9 cellular contexts compared by ENCODE assay signal in the genomic region with DNA sequence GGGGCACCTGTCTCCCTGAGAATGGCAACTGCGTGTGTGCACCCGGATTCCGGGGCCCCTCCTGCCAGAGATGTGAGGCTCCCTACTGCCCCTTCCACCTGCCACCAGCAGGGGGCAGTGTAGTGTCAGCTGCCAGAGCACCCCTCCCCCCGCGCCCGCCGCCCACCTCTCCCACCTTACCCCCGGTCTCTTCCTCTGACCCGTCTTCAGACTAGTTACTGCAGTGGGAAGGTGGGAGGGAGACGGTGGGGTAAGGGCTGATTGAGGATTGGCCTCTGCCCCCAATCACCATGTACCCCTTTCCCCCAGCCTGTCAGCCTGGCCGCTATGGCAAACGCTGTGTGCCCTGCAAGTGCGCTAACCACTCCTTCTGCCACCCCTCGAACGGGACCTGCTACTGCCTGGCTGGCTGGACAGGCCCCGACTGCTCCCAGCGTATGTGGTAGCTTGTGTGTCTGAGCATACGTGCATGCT. TPM values are rescaled to one million over a fixed set of nuclear protein-coding genes. Genes with fewer than 3 reads are reported as not detected.
A peak's percentile ranks its signal among the peaks of the same experiment; 100 is the strongest.
DNase-seq lines count a peak whose midpoint lies in the region; ATAC-seq and TF ChIP-seq lines count a peak whose summit lies in the region.
"Had no signal": no experiment of that assay in that cellular context is flagged by ENCODE, and none has a peak within 500 bp of the region (broad histone marks: within the 10 kb centered on the region; RNA-seq: fewer than 3 reads in every experiment).

No MANE protein-coding gene starts in this region.

- intact Hi-C loops in thyroid gland (cut with DNase I), result no loop called here

- peaks cover 47% of the 10 kb centered on the region for H3K36me3 ChIP-seq in brain microvascular endothelial cell (replicated peaks)
- H3K36me3 ChIP-seq in lung (ENCODE audit: control insufficient read depth in 2 of 2, insufficient read depth in 2 of 2, low read length in 2 of 2), result peaks cover 0 to 32% of the 10 kb centered on the region in 2 donors
- peaks cover 9 to 14% of the 10 kb centered on the region in 2 donors for H3K36me3 ChIP-seq in thyroid gland

- no peaks in the 10 kb centered on the region for H3K27me3 ChIP-seq in brain microvascular endothelial cell (replicated peaks)
- H3K27me3 ChIP-seq in lung (ENCODE audit: control insufficient read depth, insufficient read depth), result no peaks in the 10 kb centered on the region
- no peaks in the 10 kb centered on the region for H3K27me3 ChIP-seq in thyroid gland

- ATAC-seq in lung (ENCODE audit: insufficient read depth, low FRiP score) (no peak), HG02938 (IDR thresholded peaks at IDR 0.05; ENCODE audit: unreplicated experiment) (no peak)
- ATAC-seq in stimulated activated memory B cell treated with anti-CD40 and anti-IgM and Interleukin-4, amounts not matched to agents 10 μg/mL and 1 μg/mL and 100 μg/mL, for 72 hours, result no peak

- peaks cover 0 to under 1% of the 10 kb centered on the region in 2 donors for H3K9me3 ChIP-seq in lung (ENCODE audit: control insufficient read depth in 2 of 2, insufficient read depth in 1 of 2, low read length in 1 of 2)
- H3K9me3 ChIP-seq in thyroid gland, result no peaks in the 10 kb centered on the region

- H3K4me1 Mint-ChIP-seq in T-helper 2 cell treated with Interferon-gamma antibody and Interleukin-4, amounts not matched to agents 5 μg/mL and 100 μg/mL, for 36 hours (ENCODE audit: low read depth), result peaks cover 3% of the 10 kb centered on the region
- peaks cover 12% of the 10 kb centered on the region for H3K4me1 Mint-ChIP-seq in stimulated activated memory B cell treated with anti-CD40 and anti-IgM and Interleukin-4, amounts not matched to agents 10 μg/mL and 1 μg/mL and 100 μg/mL, for 72 hours

- TF ChIP-seq POLR2A in thyroid gland (IDR thresholded peaks at IDR 0.05), result no peak

- no peak overlapping the region for H3K27ac ChIP-seq in brain microvascular endothelial cell
- no peak overlapping the region for H3K27ac ChIP-seq in lung (ENCODE audit: low read depth in 1 of 2, low read length in 1 of 2)
- no peak overlapping the region for H3K27ac ChIP-seq in thyroid gland

- no peak overlapping the region for H3K27ac Mint-ChIP-seq in T-helper 2 cell treated with Interferon-gamma antibody and Interleukin-4, amounts not matched to agents 5 μg/mL and 100 μg/mL, for 36 hours
- no peak overlapping the region for H3K27ac Mint-ChIP-seq in stimulated activated memory B cell treated with anti-CD40 and anti-IgM and Interleukin-4, amounts not matched to agents 10 μg/mL and 1 μg/mL and 100 μg/mL, for 72 hours

- H3K4me3 ChIP-seq in AG10803 (ENCODE audit: low read length) (no peak overlapping the region), brain microvascular endothelial cell (ENCODE audit: low read depth, low read length) (no peak overlapping the region), lung (no peak overlapping the region), thyroid gland (replicated peaks in 1 of 3) (no peak overlapping the region)

- no peak overlapping the region for H3K4me3 Mint-ChIP-seq in T-helper 2 cell treated with Interferon-gamma antibody and Interleukin-4, amounts not matched to agents 5 μg/mL and 100 μg/mL, for 36 hours
- H3K4me3 Mint-ChIP-seq in stimulated activated memory B cell treated with anti-CD40 and anti-IgM and Interleukin-4, amounts not matched to agents 10 μg/mL and 1 μg/mL and 100 μg/mL, for 72 hours, result no peak overlapping the region

- peaks cover 0 to 12% of the 10 kb centered on the region in 2 donors for H3K4me1 ChIP-seq in lung (ENCODE audit: control insufficient read depth in 2 of 2, insufficient read depth in 2 of 2, low read length in 2 of 2)
- H3K4me1 ChIP-seq in thyroid gland, result peaks cover 15 to 32% of the 10 kb centered on the region in 2 donors

- DNase-seq in AG10803 (ENCODE audit: low read depth) (no peak), GM19240 (ENCODE audit: insufficient read length, low spot score) (peak; percentile 69), brain microvascular endothelial cell (no peak), lung (ENCODE audit: low spot score) (no peak), thyroid gland (peak; percentile 28 to 40)
- peak; percentile 48 for DNase-seq in T-helper 2 cell treated with Interferon-gamma antibody and Interleukin-4, amounts not matched to agents 5 μg/mL and 100 μg/mL, for 36 hours (ENCODE audit: low spot score)

- in situ Hi-C loops in brain microvascular endothelial cell (cut with HindIII; ENCODE audit: low pct_ligation_motif_present, low sequenced_read_pairs), result no loop called here

- peaks cover 3% of the 10 kb centered on the region for H3K27me3 Mint-ChIP-seq in T-helper 2 cell treated with Interferon-gamma antibody and Interleukin-4, amounts not matched to agents 5 μg/mL and 100 μg/mL, for 36 hours (ENCODE audit: low read depth)
- peaks cover 86% of the 10 kb centered on the region for H3K27me3 Mint-ChIP-seq in stimulated activated memory B cell treated with anti-CD40 and anti-IgM and Interleukin-4, amounts not matched to agents 10 μg/mL and 1 μg/mL and 100 μg/mL, for 72 hours

- peak; percentile 58 for TF ChIP-seq CTCF in AG10803 (conservative IDR thresholded peaks at IDR 0.05; ENCODE audit: low read length)
- peak; percentile 89 for TF ChIP-seq CTCF in brain microvascular endothelial cell (IDR thresholded peaks at IDR 0.05; ENCODE audit: low read depth, low read length, missing control alignments)
- TF ChIP-seq CTCF in lung (IDR thresholded peaks at IDR 0.05; ENCODE audit: control extremely low read depth, extremely low read depth), result peak; percentile 21
- peak in 5 of 6 experiments; percentile 42 to 77 (median 65) for TF ChIP-seq CTCF in thyroid gland (IDR thresholded peaks at IDR 0.05)

- no peaks in the 10 kb centered on the region for H3K36me3 Mint-ChIP-seq in T-helper 2 cell treated with Interferon-gamma antibody and Interleukin-4, amounts not matched to agents 5 μg/mL and 100 μg/mL, for 36 hours (ENCODE audit: low read depth)
- H3K36me3 Mint-ChIP-seq in stimulated activated memory B cell treated with anti-CD40 and anti-IgM and Interleukin-4, amounts not matched to agents 10 μg/mL and 1 μg/mL and 100 μg/mL, for 72 hours, result no peaks in the 10 kb centered on the region

- H3K9me3 Mint-ChIP-seq in T-helper 2 cell treated with Interferon-gamma antibody and Interleukin-4, amounts not matched to agents 5 μg/mL and 100 μg/mL, for 36 hours, result no peaks in the 10 kb centered on the region
- H3K9me3 Mint-ChIP-seq in stimulated activated memory B cell treated with anti-CD40 and anti-IgM and Interleukin-4, amounts not matched to agents 10 μg/mL and 1 μg/mL and 100 μg/mL, for 72 hours, result no peaks in the 10 kb centered on the region

- WGBS in lung, 2 donors, result 54 to 66% methylated on average over 18 of the region's 18 CpGs
- 41 to 43% methylated on average over 8 to 14 of the region's 18 CpGs for WGBS in thyroid gland, 2 donors

RNA-seq across cellular contexts. Expression of gene LRRC71, which starts 10.1 kb away (rescaled TPM):
- total RNA-seq in lung, result 10 to 100 TPM in 1 of 2 donors, 1 to 10 TPM in 1; 4.9 to 17.2 TPM
- polyA plus RNA-seq in lung, result 1 to 10 TPM; 3.4 to 3.5 TPM
- not detected for total RNA-seq in thyroid gland
- total RNA-seq: mononuclear cell had no signal

RNA-seq across cellular contexts. Expression of gene PEAR1, which starts 16.8 kb away (rescaled TPM):
- total RNA-seq in lung, result 10 to 100 TPM; 15.1 to 15.3 TPM
- polyA plus RNA-seq in lung, result 10 to 100 TPM in 1 of 2 donors, 1 to 10 TPM in 1; 7.6 to 10.7 TPM
- 10 to 100 TPM; 11.2 to 21.9 (median 14.4) TPM for total RNA-seq in thyroid gland

RNA-seq across cellular contexts. Expression of gene NTRK1, which starts 49.7 kb away (rescaled TPM):
- total RNA-seq in lung (under 1 TPM in 1 of 2 donors, not detected in 1; 0.61 TPM), thyroid gland (1 to 10 TPM in 1 of 4 donors, under 1 TPM in 3; 0.11 to 1.2 (median 0.63) TPM)
- under 1 TPM; 0.15 to 0.24 TPM for polyA plus RNA-seq in lung

RNA-seq across cellular contexts. Expression of gene INSRR, which starts 51.4 kb away (rescaled TPM):
- total RNA-seq in lung, result not detected
- not detected for polyA plus RNA-seq in lung
- total RNA-seq in thyroid gland, result not detected
- total RNA-seq: mononuclear cell had no signal

Comparison
In these comparisons a context has a peak if more than half of its experiments do, and no peak if none do; other contexts are left out.
1. DNase-seq: peak in GM19240 (single experiment), T-helper 2 cell treated with Interferon-gamma antibody and Interleukin-4, amounts not matched to agents 5 μg/mL and 100 μg/mL, for 36 hours (single experiment) and thyroid gland (2 of 2); none in AG10803 (single experiment), brain microvascular endothelial cell (single experiment) and lung (single experiment).
2. CTCF ChIP-seq: peak in every context shown above with its lines; median percentile 89 in brain microvascular endothelial cell; 65 in thyroid gland; 58 in AG10803; 21 in lung.
3. RNA of gene LRRC71, which starts 10.1 kb away (total RNA-seq): 4.9 to 17.2 TPM in lung; not detected in thyroid gland; every median in the first group is over 4 times any median in the second.